ENCODE assay signal across 14 cellular contexts in the genomic region with DNA sequence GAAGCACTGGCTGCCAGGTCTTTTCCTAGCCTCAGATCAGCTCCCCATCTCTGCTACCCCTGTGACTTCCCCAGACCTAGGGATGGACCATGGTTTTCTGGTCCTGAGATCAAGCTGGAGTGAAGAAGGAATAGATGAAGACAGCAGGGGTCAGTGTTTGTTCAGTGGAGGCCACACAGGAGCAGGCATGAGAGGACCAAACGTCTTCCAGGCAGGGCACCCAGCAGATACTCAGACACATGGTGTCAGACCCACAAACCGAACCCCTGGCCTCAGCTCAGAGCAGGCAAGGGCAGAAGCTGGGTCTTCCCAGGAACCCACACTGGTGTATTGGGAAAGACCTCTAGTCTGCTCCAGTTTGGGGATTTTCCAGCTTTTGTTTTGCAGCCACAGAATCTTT.
A peak's percentile ranks its signal among the peaks of the same experiment; 100 is the strongest.
DNase-seq lines count a peak whose midpoint lies in the region; TF ChIP-seq lines count a peak whose summit lies in the region.
"Had no signal": no experiment of that assay in that cellular context is flagged by ENCODE, and none has a peak within 500 bp of the region (broad histone marks: within the 10 kb centered on the region; RNA-seq: fewer than 3 reads in every experiment).

No MANE protein-coding gene starts in this region.

- H4K20me1 ChIP-seq in GM23248 (ENCODE audit: insufficient read depth), result no peaks in the 10 kb centered on the region

- intact Hi-C loops in uterus (cut with DNase I; ENCODE audit: low total_unique reads), result no loop called here

- H3K79me2 ChIP-seq in GM23248 (ENCODE audit: insufficient read depth), result no peaks in the 10 kb centered on the region

- DNase-seq in AG10803 (ENCODE audit: low read depth) (peak; percentile 57), GM23248 (peak; percentile 22), RPMI7951 (ENCODE audit: low read depth) (peak; percentile 47), islet precursor cell (peak; percentile 67), NCI-H2107 (lab: John Stamatoyannopoulos, UW) (no peak), uterus (no peak), AML-193 (lab: John Stamatoyannopoulos, UW) (no peak)
- DNase-seq in stimulated activated CD4-positive, alpha-beta T cell treated with anti-CD3 and anti-CD28 coated beads, Interleukin-2, amount 100 ng/mL, for 48 hours, result no peak
- DNase-seq: activated CD4-positive, alpha-beta memory T cell treated with anti-CD3 and anti-CD28 coated beads, Interleukin-2, amount 10 ng/mL, durations not matched to agents 7 days and 5 days; activated effector memory CD4-positive, alpha-beta T cell treated with Interleukin-2 at 50 U/mL for 16 hours; gastrocnemius medialis; IMR-90; naive thymus-derived CD4-positive, alpha-beta T cell; NCI-H2029 treated with DMSO at 0.1 percent for 48 hours had no signal

- TF ChIP-seq POLR2A in uterus (IDR thresholded peaks at IDR 0.05), result no peak

- in situ Hi-C loops in GM23248 (cut with MboI), result no loop called here

- H3K36me3 ChIP-seq in GM23248 (ENCODE audit: low read depth) (no peaks in the 10 kb centered on the region), uterus (no peaks in the 10 kb centered on the region)
- H3K36me3 ChIP-seq: gastrocnemius medialis had no signal

- H3K4me3 ChIP-seq in AG10803 (ENCODE audit: low read length) (no peak overlapping the region), GM23248 (no peak overlapping the region), uterus (no peak overlapping the region)
- H3K4me3 ChIP-seq: gastrocnemius medialis had no signal

- TF ChIP-seq CTCF in AG10803 (conservative IDR thresholded peaks at IDR 0.05; ENCODE audit: low read length) (peak; percentile 49), uterus (IDR thresholded peaks at IDR 0.05) (no peak)

- H3K4me1 ChIP-seq in GM23248 (ENCODE audit: insufficient read depth) (peaks cover 10% of the 10 kb centered on the region), uterus (no peaks in the 10 kb centered on the region)
- H3K4me1 ChIP-seq: gastrocnemius medialis had no signal

- no peak overlapping the region for H3K4me2 ChIP-seq in GM23248 (ENCODE audit: unreplicated experiment)

- H3K27me3 ChIP-seq in GM23248 (replicated peaks; ENCODE audit: insufficient read depth), result peaks cover 6% of the 10 kb centered on the region; the same call in 1 of the 2 replicates
- H3K27me3 ChIP-seq in uterus, result no peaks in the 10 kb centered on the region
- H3K27me3 ChIP-seq: gastrocnemius medialis had no signal

- no peak overlapping the region for H2AFZ ChIP-seq in GM23248

- no peak overlapping the region for H3K9ac ChIP-seq in GM23248

- H3K27ac ChIP-seq in GM23248 (no peak overlapping the region), uterus (no peak overlapping the region)
- H3K27ac ChIP-seq: gastrocnemius medialis had no signal

- no peaks in the 10 kb centered on the region for H3K9me3 ChIP-seq in GM23248 (ENCODE audit: low read depth)
- no peaks in the 10 kb centered on the region for H3K9me3 ChIP-seq in uterus
- H3K9me3 ChIP-seq: gastrocnemius medialis had no signal

- no peaks in the 10 kb centered on the region; the same call in 1 of the 2 replicates for H3F3A ChIP-seq in GM23248 (ENCODE audit: insufficient read depth)

- H3K9me2 ChIP-seq in GM23248 (ENCODE audit: insufficient read depth), result no peaks in the 10 kb centered on the region

- 9 to 11% methylated on average over 2 of the region's 2 CpGs for WGBS in GM23248 (ENCODE audit: low coverage in 1 of 2, low lambda C conversion rate in 2 of 2, missing lambda C conversion rate in 2 of 2), 2 experiments

Comparison
In these comparisons a context has a peak if more than half of its experiments do, and no peak if none do; other contexts are left out.
1. DNase-seq: peak in AG10803 (single experiment), GM23248 (single experiment), RPMI7951 (single experiment) and islet precursor cell (single experiment); none in NCI-H2107 (single experiment), stimulated activated CD4-positive, alpha-beta T cell treated with anti-CD3 and anti-CD28 coated beads, Interleukin-2, amount 100 ng/mL, for 48 hours (0 of 2), uterus (0 of 2) and AML-193 (0 of 2).